ENCODE assay signal across 8 cellular contexts in genomic region chr1:117735045-117735992, GRCh38.
DNase-seq lines count a peak whose midpoint lies in the region; ATAC-seq, FAIRE-seq and TF ChIP-seq lines count a peak whose summit lies in the region.

No MANE protein-coding gene starts in this region.

- H3K4me3 ChIP-seq in OCI-LY7 (ENCODE audit: low read depth, low read length, poor library complexity, severe bottlenecking) = peak overlapping the region; percentile 49
- no peak overlapping the region for H3K4me3 ChIP-seq in body of pancreas
- peak overlapping the region; percentile 36 for H3K4me3 ChIP-seq in thymus (ENCODE audit: low read length)

- no peak for TF ChIP-seq POLR2A in body of pancreas (IDR thresholded peaks at IDR 0.05)

- H3K27me3 ChIP-seq in body of pancreas = no peaks in the 10 kb centered on the region
- H3K27me3 ChIP-seq in thymus (ENCODE audit: control insufficient read depth, insufficient read depth) = no peaks in the 10 kb centered on the region

- no peaks in the 10 kb centered on the region for H4K20me1 ChIP-seq in OCI-LY7 (ENCODE audit: insufficient read depth, low read length)

- H3K79me2 ChIP-seq in OCI-LY7 (ENCODE audit: insufficient read depth, low read depth, low read length) = no peaks in the 10 kb centered on the region

- H2AFZ ChIP-seq in OCI-LY7 (ENCODE audit: low read length) = peak overlapping the region; percentile 97

- DNase-seq in AG08395 (ENCODE audit: low spot score) = peak; percentile 70
- DNase-seq in GM19239 (ENCODE audit: insufficient read length, low spot score) = peak; percentile 36
- peak; percentile 58 for DNase-seq in OCI-LY7 (ENCODE audit: low spot score)
- peak in 3 of 4 donors; percentile 35 to 58 (median 52) for DNase-seq in body of pancreas
- no peak for DNase-seq in left lobe of liver (ENCODE audit: low spot score)

- intact Hi-C loops in OCI-LY7 (cut with micrococcal nuclease; ENCODE audit: unreplicated experiment) (no loop called here), body of pancreas (cut with DNase I) (no loop called here)

- TF ChIP-seq CTCF in OCI-LY7 (conservative IDR thresholded peaks at IDR 0.05; ENCODE audit: low read length) (no peak), body of pancreas (IDR thresholded peaks at IDR 0.05) (no peak)

- FAIRE-seq in GM19239 (lab: Jason Lieb, UNC) = peak; percentile 87

- H3K4me2 ChIP-seq in OCI-LY7 (ENCODE audit: low read length) = peak overlapping the region; percentile 56

- H3K27ac ChIP-seq in OCI-LY7 (ENCODE audit: low read depth, low read length, poor library complexity, severe bottlenecking) = no peak overlapping the region
- peak overlapping the region in 3 of 4 donors; percentile 24 to 58 (median 31) for H3K27ac ChIP-seq in body of pancreas
- H3K27ac ChIP-seq in thymus (ENCODE audit: low read depth) = peak overlapping the region; percentile 42

- H3K36me3 ChIP-seq in OCI-LY7 (ENCODE audit: insufficient read depth, low read length) (no peaks in the 10 kb centered on the region), body of pancreas (replicated peaks in 1 of 2; ENCODE audit: insufficient read depth in 1 of 2, low read depth in 2 of 2) (no peaks in the 10 kb centered on the region), thymus (ENCODE audit: control insufficient read depth, insufficient read depth) (no peaks in the 10 kb centered on the region)

- POLR2A ChIA-PET in OCI-LY7 (lab: Charles Lee) = interaction anchor here (0.6 to 1.7 kb wide), 5 partner anchors 22 to 184 kb away, joined by 3 to 6 read pairs (median 3); no protein-coding TSS in a partner anchor

- no TSS peak for BruUV-seq in OCI-LY7 (replicated peaks; lab: Mats Ljungman, UMichigan)

- no peaks in the 10 kb centered on the region for H3K9me2 ChIP-seq in OCI-LY7 (ENCODE audit: insufficient read depth, low read length)

- CTCF ChIA-PET in OCI-LY7 (lab: Charles Lee; ENCODE audit: unreplicated experiment) = no interaction called here

- ATAC-seq in body of pancreas (peak; percentile 62), left lobe of liver (peak; percentile 97), GM19463 (IDR thresholded peaks at IDR 0.05; ENCODE audit: unreplicated experiment) (no peak), GM19397 (IDR thresholded peaks at IDR 0.05; ENCODE audit: unreplicated experiment) (no peak)

- H3K9me3 ChIP-seq in OCI-LY7 (ENCODE audit: low read length) (no peaks in the 10 kb centered on the region), body of pancreas (no peaks in the 10 kb centered on the region), thymus (ENCODE audit: control insufficient read depth) (no peaks in the 10 kb centered on the region)

- 3 to 7% methylated on average over 2 of the region's 2 CpGs for WGBS in body of pancreas, 2 donors
- WGBS in thymus = 2% methylated on average over 2 of the region's 2 CpGs

- peaks cover 4% of the 10 kb centered on the region for H3K4me1 ChIP-seq in OCI-LY7 (ENCODE audit: insufficient read depth, low read length, poor library complexity, severe bottlenecking)
- peaks cover 63% of the 10 kb centered on the region for H3K4me1 ChIP-seq in body of pancreas
- H3K4me1 ChIP-seq in thymus (ENCODE audit: control insufficient read depth, insufficient read depth, low read length) = no peaks in the 10 kb centered on the region

Comparison
In these comparisons a context has a peak if more than half of its experiments do, and no peak if none do; other contexts are left out.
1. H3K4me3 ChIP-seq: peak in OCI-LY7 (single experiment) and thymus (single experiment); none in body of pancreas (0 of 2).
2. ATAC-seq: peak in body of pancreas (single experiment) and left lobe of liver (single experiment); none in GM19463 (single experiment) and GM19397 (single experiment).